Comparison of ENCODE assay signal across 37 cellular contexts in the genomic region with DNA sequence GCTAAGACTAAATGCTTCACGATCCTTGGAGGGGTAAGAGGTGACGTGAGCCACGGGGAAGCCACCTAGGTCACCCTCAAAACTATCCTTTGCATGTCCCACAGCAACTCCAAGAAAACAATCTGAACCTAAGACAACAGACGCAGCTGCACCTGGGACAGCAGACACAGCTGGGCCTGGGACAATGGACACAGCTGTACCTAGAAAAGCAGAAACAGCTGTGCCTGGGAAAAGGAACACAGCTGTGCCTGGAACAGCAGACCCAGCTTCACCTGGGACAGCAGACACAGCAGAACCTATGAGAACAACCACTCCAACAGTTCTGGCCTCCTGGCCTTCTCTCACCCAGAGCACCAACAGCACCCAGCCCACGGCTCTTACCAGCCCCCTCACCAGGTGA. TPM values are rescaled to one million over a fixed set of nuclear protein-coding genes. Genes with fewer than 3 reads are reported as not detected.
"Had no signal": no experiment of that assay in that cellular context is flagged by ENCODE, and none has a peak within 500 bp of the region (broad histone marks: within the 10 kb centered on the region; RNA-seq: fewer than 3 reads in every experiment).

No MANE protein-coding gene starts in this region.

- H3K79me2 ChIP-seq: parathyroid adenoma had no signal

- H3K27ac Mint-ChIP-seq: activated CD4-positive, alpha-beta T cell treated with anti-CD3 and anti-CD28 coated beads for 36 hours; activated naive CD4-positive, alpha-beta T cell treated with anti-CD3 and anti-CD28 coated beads for 36 hours; activated naive CD8-positive, alpha-beta T cell treated with anti-CD3 and anti-CD28 coated beads for 36 hours; mesothelial cell of epicardium; nephron progenitor cell; stimulated activated memory B cell treated with anti-CD40 and anti-IgM and Interleukin-4, amounts not matched to agents 10 μg/mL and 1 μg/mL and 100 μg/mL, for 72 hours had no signal

- H3K4me1 Mint-ChIP-seq: nephron progenitor cell had no signal

- DNase-seq: activated CD4-positive, alpha-beta T cell treated with anti-CD3 and anti-CD28 coated beads for 36 hours; activated CD4-positive, CD25-positive, alpha-beta regulatory T cell; activated effector memory CD4-positive, alpha-beta T cell treated with Interleukin-2 at 50 U/mL for 16 hours; activated naive CD4-positive, alpha-beta T cell treated with anti-CD3 and anti-CD28 coated beads for 36 hours; activated naive CD8-positive, alpha-beta T cell treated with anti-CD3 and anti-CD28 coated beads for 36 hours; adrenal gland; aorta; cortex of kidney; hippocampal formation; left colon; mammary epithelial cell; naive B cell; nephron progenitor cell; nucleus accumbens; stimulated activated CD4-positive, alpha-beta T cell treated with anti-CD3 and anti-CD28 coated beads, Interleukin-1b, Interleukin-23, amount 100 ng/mL, for 48 hours; stimulated activated CD4-positive, alpha-beta T cell treated with anti-CD3 and anti-CD28 coated beads, Interleukin-4, amount 100 ng/mL, for 4 hours; stimulated activated CD8-positive, alpha-beta memory T cell treated with anti-CD3 and anti-CD28 coated beads, Interleukin-4, amount 100 ng/mL, for 48 hours; stomach had no signal

- H3K36me3 ChIP-seq: adrenal gland, gastroesophageal sphincter, right atrium auricular region, stomach, thyroid gland, upper lobe of left lung had no signal

- H3K4me2 ChIP-seq: smooth muscle cell had no signal

- H3K4me1 ChIP-seq: parathyroid adenoma, right atrium auricular region had no signal

- H3K4me3 ChIP-seq: adrenal gland, gastroesophageal sphincter, right atrium auricular region, smooth muscle cell, stomach, thyroid gland, upper lobe of left lung had no signal

- ATAC-seq: gastroesophageal sphincter, left colon had no signal

- H3K27ac ChIP-seq: adrenal gland, gastroesophageal sphincter, parathyroid adenoma, right atrium auricular region, stomach, upper lobe of left lung had no signal

- H3K9me3 ChIP-seq: adrenal gland, gastroesophageal sphincter, right atrium auricular region, stomach, thyroid gland, upper lobe of left lung had no signal

- H3K36me3 Mint-ChIP-seq: activated naive CD8-positive, alpha-beta T cell treated with anti-CD3 and anti-CD28 coated beads for 36 hours; brain; mesothelial cell of epicardium; stimulated activated memory B cell treated with anti-CD40 and anti-IgM and Interleukin-4, amounts not matched to agents 10 μg/mL and 1 μg/mL and 100 μg/mL, for 72 hours had no signal

- H3K9me3 Mint-ChIP-seq: activated naive CD4-positive, alpha-beta T cell treated with anti-CD3 and anti-CD28 coated beads for 36 hours; activated naive CD8-positive, alpha-beta T cell treated with anti-CD3 and anti-CD28 coated beads for 36 hours; mesothelial cell of epicardium; nephron progenitor cell; T-helper 2 cell treated with Interferon-gamma antibody and Interleukin-4, amounts not matched to agents 5 μg/mL and 100 μg/mL, for 36 hours had no signal

- H2AFZ ChIP-seq: parathyroid adenoma had no signal

- H3K4me3 Mint-ChIP-seq: activated CD4-positive, alpha-beta T cell treated with anti-CD3 and anti-CD28 coated beads for 36 hours; activated naive CD4-positive, alpha-beta T cell treated with anti-CD3 and anti-CD28 coated beads for 36 hours; activated naive CD8-positive, alpha-beta T cell treated with anti-CD3 and anti-CD28 coated beads for 36 hours; brain; mesothelial cell of epicardium; nephron progenitor cell; stimulated activated memory B cell treated with anti-CD40 and anti-IgM and Interleukin-4, amounts not matched to agents 10 μg/mL and 1 μg/mL and 100 μg/mL, for 72 hours had no signal

RNA-seq across cellular contexts. Expression of gene CD300LD, which starts 11.7 kb away (rescaled TPM):
- total RNA-seq: activated naive CD4-positive, alpha-beta T cell treated with anti-CD3 and anti-CD28 coated beads for 36 hours; activated naive CD8-positive, alpha-beta T cell treated with anti-CD3 and anti-CD28 coated beads for 36 hours; adrenal gland; aorta; cardiac septum; chondrocyte; endothelial cell of umbilical vein; fibroblast of lung; fibroblast of villous mesenchyme; gastroesophageal sphincter; left colon; mammary epithelial cell; mesothelial cell of epicardium; pulmonary artery endothelial cell; right atrium auricular region; smooth muscle cell; stomach; thyroid gland; upper lobe of left lung had no signal
- polyA plus RNA-seq: adrenal gland, endothelial cell of umbilical vein, esophagus, fibroblast of lung, keratinocyte, liver, mammary epithelial cell, smooth muscle cell, stomach had no signal

RNA-seq across cellular contexts. Expression of gene CD300E, which starts 19.8 kb away (rescaled TPM):
- total RNA-seq: activated CD4-positive, alpha-beta T cell treated with anti-CD3 and anti-CD28 coated beads for 36 hours; activated naive CD4-positive, alpha-beta T cell treated with anti-CD3 and anti-CD28 coated beads for 36 hours; activated naive CD8-positive, alpha-beta T cell treated with anti-CD3 and anti-CD28 coated beads for 36 hours; chondrocyte; endothelial cell of umbilical vein; fibroblast of lung; fibroblast of villous mesenchyme; mammary epithelial cell; mesothelial cell of epicardium; pulmonary artery endothelial cell; smooth muscle cell; thyroid gland had no signal
- polyA plus RNA-seq: endothelial cell of umbilical vein, fibroblast of lung, keratinocyte, mammary epithelial cell, smooth muscle cell had no signal

RNA-seq across cellular contexts. Expression of gene CD300H, which starts 36.4 kb away (rescaled TPM):
- total RNA-seq: activated CD4-positive, alpha-beta T cell treated with anti-CD3 and anti-CD28 coated beads for 36 hours; activated naive CD4-positive, alpha-beta T cell treated with anti-CD3 and anti-CD28 coated beads for 36 hours; activated naive CD8-positive, alpha-beta T cell treated with anti-CD3 and anti-CD28 coated beads for 36 hours; adrenal gland; aorta; cardiac septum; chondrocyte; endothelial cell of umbilical vein; fibroblast of lung; fibroblast of villous mesenchyme; gastroesophageal sphincter; left colon; mammary epithelial cell; mesothelial cell of epicardium; pulmonary artery endothelial cell; right atrium auricular region; smooth muscle cell; stomach; thyroid gland had no signal
- polyA plus RNA-seq: adrenal gland, aorta, endothelial cell of umbilical vein, esophagus, fibroblast of lung, keratinocyte, liver, mammary epithelial cell, stomach had no signal

RNA-seq across cellular contexts. Expression of gene CD300C, which starts 57.8 kb away (rescaled TPM):
- total RNA-seq: activated CD4-positive, alpha-beta T cell treated with anti-CD3 and anti-CD28 coated beads for 36 hours; activated naive CD4-positive, alpha-beta T cell treated with anti-CD3 and anti-CD28 coated beads for 36 hours; activated naive CD8-positive, alpha-beta T cell treated with anti-CD3 and anti-CD28 coated beads for 36 hours; chondrocyte; endothelial cell of umbilical vein; fibroblast of lung; fibroblast of villous mesenchyme; mammary epithelial cell; mesothelial cell of epicardium; pulmonary artery endothelial cell; smooth muscle cell had no signal
- polyA plus RNA-seq: endothelial cell of umbilical vein, fibroblast of lung, keratinocyte, mammary epithelial cell, smooth muscle cell had no signal
